ENCODE assay signal across 20 cellular contexts in genomic region chr10:96236090-96236478, GRCh38. TPM values are rescaled to one million over a fixed set of nuclear protein-coding genes. Genes with fewer than 3 reads are reported as not detected.
DNase-seq lines count a peak whose midpoint lies in the region; ATAC-seq, FAIRE-seq and TF ChIP-seq lines count a peak whose summit lies in the region.
"Had no signal": no experiment of that assay in that cellular context is flagged by ENCODE, and none has a peak within 500 bp of the region (broad histone marks: within the 10 kb centered on the region; RNA-seq: fewer than 3 reads in every experiment).

No MANE protein-coding gene starts in this region.

- intact Hi-C loops in OCI-LY7 (cut with micrococcal nuclease; ENCODE audit: unreplicated experiment): no loop called here

- peak; percentile 64 for ATAC-seq in memory B cell (ENCODE audit: low read depth)
- no peak for ATAC-seq in GM18498 (IDR thresholded peaks at IDR 0.05; ENCODE audit: unreplicated experiment)
- ATAC-seq in HG02763 (IDR thresholded peaks at IDR 0.05; ENCODE audit: unreplicated experiment): no peak
- no peak for ATAC-seq in GM18502 (IDR thresholded peaks at IDR 0.05; ENCODE audit: poor library complexity, unreplicated experiment)
- ATAC-seq: WTC11 had no signal

- H3K27me3 ChIP-seq in BLaER1: no peaks in the 10 kb centered on the region
- H3K27me3 ChIP-seq: SJSA1, tibial nerve had no signal

- POLR2A ChIA-PET in OCI-LY7 (lab: Charles Lee): interaction anchor here (0.6 to 1.4 kb wide), 2 partner anchors 20 to 57 kb away, joined by 3 to 4 read pairs; no protein-coding TSS in a partner anchor

- peak overlapping the region; percentile 60 for H3K4me3 Mint-ChIP-seq in memory B cell
- H3K4me3 Mint-ChIP-seq: WTC11 had no signal

- H3K9me3 Mint-ChIP-seq in memory B cell: no peaks in the 10 kb centered on the region
- H3K9me3 Mint-ChIP-seq: WTC11 had no signal

- FAIRE-seq in GM19239 (lab: Jason Lieb, UNC): peak; percentile 79
- FAIRE-seq: HTR-8/SVneo had no signal

- no peak for TF ChIP-seq CTCF in OCI-LY7 (conservative IDR thresholded peaks at IDR 0.05; ENCODE audit: low read length)

- DNase-seq in GM19239 (ENCODE audit: insufficient read length, low spot score) (no peak), OCI-LY7 (ENCODE audit: low spot score) (peak; percentile 21), memory B cell (ENCODE audit: low spot score in 2 of 2) (no peak), DMS114 treated with DMSO at 0.1 percent for 48 hours (lab: John Stamatoyannopoulos, UW; ENCODE audit: unreplicated experiment) (no peak)
- DNase-seq: activated naive CD4-positive, alpha-beta T cell treated with anti-CD3 and anti-CD28 coated beads, Interleukin-2, amount 50 U/mL, for 16 hours; activated T-cell treated with anti-CD3 and anti-CD28 coated beads, Interleukin-2, amount 50 U/mL, for 48 hours; DMS79 treated with DMSO at 0.1 percent for 48 hours; GOT3; NCI-H2171 treated with DMSO at 0.1 percent for 48 hours; NCI-H69; T-helper 2 cell had no signal

- H3K4me3 ChIP-seq in BLaER1: peak overlapping the region; percentile 51
- H3K4me3 ChIP-seq in OCI-LY7 (ENCODE audit: low read depth, low read length, poor library complexity, severe bottlenecking): no peak overlapping the region
- H3K4me3 ChIP-seq: SJSA1, tibial nerve had no signal

- peaks cover 100% of the 10 kb centered on the region for H3K4me1 ChIP-seq in BLaER1
- H3K4me1 ChIP-seq in OCI-LY7 (ENCODE audit: insufficient read depth, low read length, poor library complexity, severe bottlenecking): peaks cover 34% of the 10 kb centered on the region
- H3K4me1 ChIP-seq: SJSA1, tibial nerve had no signal

- no peaks in the 10 kb centered on the region for H3K9me3 ChIP-seq in BLaER1
- no peaks in the 10 kb centered on the region for H3K9me3 ChIP-seq in OCI-LY7 (ENCODE audit: low read length)
- H3K9me3 ChIP-seq: neutrophil, SJSA1, tibial nerve had no signal

- H3K27ac ChIP-seq in BLaER1 (peak overlapping the region; percentile 94), OCI-LY7 (ENCODE audit: low read depth, low read length, poor library complexity, severe bottlenecking) (peak overlapping the region; percentile 44)
- H3K27ac ChIP-seq: neutrophil, SJSA1, tibial nerve had no signal

- CTCF ChIA-PET in OCI-LY7 (lab: Charles Lee; ENCODE audit: unreplicated experiment): no interaction called here

- H3K36me3 Mint-ChIP-seq in memory B cell: peaks cover 48% of the 10 kb centered on the region
- H3K36me3 Mint-ChIP-seq: WTC11 had no signal

- H3K79me2 ChIP-seq in OCI-LY7 (ENCODE audit: insufficient read depth, low read depth, low read length): peaks cover 37% of the 10 kb centered on the region; the same call in 1 of the 2 replicates

- H3K36me3 ChIP-seq in BLaER1 (peaks cover 70% of the 10 kb centered on the region), OCI-LY7 (ENCODE audit: insufficient read depth, low read length) (peaks cover 98% of the 10 kb centered on the region)
- H3K36me3 ChIP-seq: neutrophil, SJSA1, tibial nerve had no signal

- peaks cover 50% of the 10 kb centered on the region for H3K4me1 Mint-ChIP-seq in memory B cell
- H3K4me1 Mint-ChIP-seq: WTC11 had no signal

- H3K4me2 ChIP-seq in BLaER1: peak overlapping the region; percentile 90
- H3K4me2 ChIP-seq in OCI-LY7 (ENCODE audit: low read length): peak overlapping the region; percentile 14; the same call in 1 of the 2 replicates

- H2AFZ ChIP-seq in OCI-LY7 (ENCODE audit: low read length): no peak overlapping the region

- no peaks in the 10 kb centered on the region for H3K27me3 Mint-ChIP-seq in memory B cell

- no peaks in the 10 kb centered on the region for H3K9me2 ChIP-seq in OCI-LY7 (ENCODE audit: insufficient read depth, low read length)

- peak overlapping the region; percentile 88 for H3K27ac Mint-ChIP-seq in memory B cell
- H3K27ac Mint-ChIP-seq: WTC11 had no signal

- peak overlapping the region; percentile 79 for H3K9ac ChIP-seq in BLaER1

- no TSS peak for BruUV-seq in OCI-LY7 (replicated peaks; lab: Mats Ljungman, UMichigan)

- no peaks in the 10 kb centered on the region for H4K20me1 ChIP-seq in BLaER1
- no peaks in the 10 kb centered on the region for H4K20me1 ChIP-seq in OCI-LY7 (ENCODE audit: insufficient read depth, low read length)

RNA-seq across cellular contexts. Expression of gene BLNK, which starts 35.3 kb away (rescaled TPM):
- total RNA-seq in OCI-LY7 (2014; rRNA removed; shearing (Covaris generic)): 78.0 and 113 TPM in 2 replicates
- total RNA-seq in OCI-LY7 (2022): 182 and 201 TPM in 2 replicates
- total RNA-seq: SJSA1, WTC11 had no signal
